8 cellular contexts compared by ENCODE assay signal in genomic region chr9:120936011-120936763, GRCh38. TPM values are rescaled to one million over a fixed set of nuclear protein-coding genes. Genes with fewer than 3 reads are reported as not detected.
DNase-seq lines count a peak whose midpoint lies in the region; ATAC-seq and TF ChIP-seq lines count a peak whose summit lies in the region.

No MANE protein-coding gene starts in this region.

- H3K4me3 ChIP-seq in CD8-positive, alpha-beta memory T cell (ENCODE audit: low read length), result peak overlapping the region; percentile 10
- peak overlapping the region; percentile 28 to 30 for H3K4me3 ChIP-seq in gastroesophageal sphincter
- H3K4me3 ChIP-seq in osteoblast (ENCODE audit: insufficient read depth, low read length), result peak overlapping the region; percentile 56

- no peaks in the 10 kb centered on the region for H3K9me3 Mint-ChIP-seq in CD8-positive, alpha-beta memory T cell
- no peaks in the 10 kb centered on the region for H3K9me3 Mint-ChIP-seq in activated naive CD4-positive, alpha-beta T cell treated with anti-CD3 and anti-CD28 coated beads, Interleukin-2, amount 10 ng/mL, durations not matched to agents 7 days and 5 days

- 8 to 9% methylated on average over 3 to 6 of the region's 10 CpGs for WGBS in gastroesophageal sphincter (ENCODE audit: low coverage in 1 of 2), 2 donors

- H3K27ac ChIP-seq in CD8-positive, alpha-beta memory T cell (ENCODE audit: low read depth, low read length), result peak overlapping the region; percentile 52
- H3K27ac ChIP-seq in gastroesophageal sphincter (peak overlapping the region; percentile 90 to 93 (median 91)), osteoblast (ENCODE audit: low read depth, low read length) (peak overlapping the region; percentile 86), temporal lobe (ENCODE audit: low read depth, low read length) (peak overlapping the region; percentile 97)

- H3K27me3 Mint-ChIP-seq in CD8-positive, alpha-beta memory T cell, result no peaks in the 10 kb centered on the region
- peaks cover 6% of the 10 kb centered on the region for H3K27me3 Mint-ChIP-seq in activated naive CD4-positive, alpha-beta T cell treated with anti-CD3 and anti-CD28 coated beads, Interleukin-2, amount 10 ng/mL, durations not matched to agents 7 days and 5 days

- DNase-seq in CD8-positive, alpha-beta memory T cell, result peak; percentile 78 to 90 (median 85)
- DNase-seq in MV-4-11 (lab: John Stamatoyannopoulos, UW) (peak; percentile 74), SK-N-DZ (ENCODE audit: low spot score) (peak; percentile 79), osteoblast (ENCODE audit: insufficient read length, low spot score, missing footprints) (peak; percentile 93)
- DNase-seq in activated naive CD4-positive, alpha-beta T cell treated with anti-CD3 and anti-CD28 coated beads, Interleukin-2, amount 10 ng/mL, durations not matched to agents 7 days and 5 days, result peak; percentile 91

- H3K36me3 ChIP-seq in CD8-positive, alpha-beta memory T cell (ENCODE audit: insufficient read depth, low read length), result no peaks in the 10 kb centered on the region
- H3K36me3 ChIP-seq in gastroesophageal sphincter (no peaks in the 10 kb centered on the region), osteoblast (ENCODE audit: insufficient read depth, low read length) (no peaks in the 10 kb centered on the region)

- TF ChIP-seq EP300 in gastroesophageal sphincter (IDR thresholded peaks at IDR 0.05), result no peak

- no peaks in the 10 kb centered on the region for H3K79me2 ChIP-seq in osteoblast (ENCODE audit: insufficient read depth, low read length)

- H4K20me1 ChIP-seq in osteoblast (ENCODE audit: insufficient read depth, low read length), result no peaks in the 10 kb centered on the region

- H3K4me2 ChIP-seq in osteoblast (ENCODE audit: insufficient read depth, low read length), result peak overlapping the region; percentile 84

- POLR2A ChIA-PET in CD8-positive, alpha-beta memory T cell (lab: Charles Lee), result interaction anchor here (1.0 to 2.1 kb wide), 12 partner anchors 14 to 143 kb away, joined by 3 to 12 read pairs (median 4); partner anchors contain the start of gene FBXW2

- ATAC-seq in GM21526 (IDR thresholded peaks at IDR 0.05; ENCODE audit: low FRiP score, unreplicated experiment), result peak; percentile 49
- peak; percentile 79 for ATAC-seq in gastroesophageal sphincter

- peak; percentile 86 to 97 (median 92) for TF ChIP-seq CTCF in gastroesophageal sphincter (IDR thresholded peaks at IDR 0.05)
- peak; percentile 98 for TF ChIP-seq CTCF in osteoblast (IDR thresholded peaks at IDR 0.05; ENCODE audit: extremely low read depth, low read depth, low read length)

- H3K4me1 Mint-ChIP-seq in CD8-positive, alpha-beta memory T cell, result peaks cover 58 to 62% (median 58%) of the 10 kb centered on the region in 3 donors
- peaks cover 64% of the 10 kb centered on the region for H3K4me1 Mint-ChIP-seq in activated naive CD4-positive, alpha-beta T cell treated with anti-CD3 and anti-CD28 coated beads, Interleukin-2, amount 10 ng/mL, durations not matched to agents 7 days and 5 days

- no peak for TF ChIP-seq POLR2A in gastroesophageal sphincter (IDR thresholded peaks at IDR 0.05)

- peak overlapping the region; percentile 3 to 85 (median 60) for H3K4me3 Mint-ChIP-seq in CD8-positive, alpha-beta memory T cell
- H3K4me3 Mint-ChIP-seq in activated naive CD4-positive, alpha-beta T cell treated with anti-CD3 and anti-CD28 coated beads, Interleukin-2, amount 10 ng/mL, durations not matched to agents 7 days and 5 days, result peak overlapping the region; percentile 56

- CTCF ChIA-PET in CD8-positive, alpha-beta memory T cell (lab: Charles Lee), result interaction anchor here (0.9 to 20.8 kb wide), 22 partner anchors 9 to 229 kb away, joined by 3 to 363 read pairs (median 5); partner anchors contain the start of genes FBXW2, PHF19 and TRAF1
- CTCF ChIA-PET in activated naive CD4-positive, alpha-beta T cell treated with anti-CD3 and anti-CD28 coated beads, Interleukin-2, amount 10 ng/mL, durations not matched to agents 7 days and 5 days (lab: Charles Lee), result interaction anchor here (0.7 to 7.9 kb wide), 17 partner anchors 10 to 234 kb away, joined by 3 to 83 read pairs (median 3); partner anchors contain the start of gene PHF19

- H3K36me3 Mint-ChIP-seq in CD8-positive, alpha-beta memory T cell, result no peaks in the 10 kb centered on the region
- H3K36me3 Mint-ChIP-seq in activated naive CD4-positive, alpha-beta T cell treated with anti-CD3 and anti-CD28 coated beads, Interleukin-2, amount 10 ng/mL, durations not matched to agents 7 days and 5 days, result no peaks in the 10 kb centered on the region

- no peak overlapping the region for H2AFZ ChIP-seq in osteoblast (ENCODE audit: low read length)

- H3K4me1 ChIP-seq in CD8-positive, alpha-beta memory T cell (ENCODE audit: insufficient read depth, low read length), result peaks cover 68% of the 10 kb centered on the region
- peaks cover 27 to 88% (median 42%) of the 10 kb centered on the region in 3 donors for H3K4me1 ChIP-seq in gastroesophageal sphincter
- peaks cover 59% of the 10 kb centered on the region for H3K4me1 ChIP-seq in osteoblast (ENCODE audit: insufficient read depth, low read length)

- no peaks in the 10 kb centered on the region for H3K27me3 ChIP-seq in CD8-positive, alpha-beta memory T cell (ENCODE audit: insufficient read depth, low read length, poor library complexity, severe bottlenecking)
- H3K27me3 ChIP-seq in gastroesophageal sphincter (no peaks in the 10 kb centered on the region), osteoblast (ENCODE audit: insufficient read depth, low read length) (no peaks in the 10 kb centered on the region)

- H3K9me3 ChIP-seq in CD8-positive, alpha-beta memory T cell (ENCODE audit: low read length), result no peaks in the 10 kb centered on the region
- no peaks in the 10 kb centered on the region for H3K9me3 ChIP-seq in gastroesophageal sphincter
- H3K9me3 ChIP-seq in osteoblast (ENCODE audit: low read depth, low read length), result no peaks in the 10 kb centered on the region

- H3K27ac Mint-ChIP-seq in CD8-positive, alpha-beta memory T cell, result peak overlapping the region; percentile 88 to 96 (median 92)
- peak overlapping the region; percentile 92 for H3K27ac Mint-ChIP-seq in activated naive CD4-positive, alpha-beta T cell treated with anti-CD3 and anti-CD28 coated beads, Interleukin-2, amount 10 ng/mL, durations not matched to agents 7 days and 5 days

RNA-seq across cellular contexts. Expression of gene TRAF1, which starts 9.6 kb away (rescaled TPM):
- 100 to 1,000 TPM; 316 to 322 TPM for total RNA-seq in CD8-positive, alpha-beta memory T cell
- polyA plus RNA-seq in CD8-positive, alpha-beta memory T cell, result 12.1 TPM
- 0.73 and 0.99 TPM in 2 replicates for polyA plus RNA-seq in SK-N-DZ (2014; cell fraction: cytosol; rRNA removed)
- 2.5 and 4.3 TPM in 2 replicates for polyA plus RNA-seq in SK-N-DZ (2014; cell fraction: nucleus; rRNA removed)
- total RNA-seq in gastroesophageal sphincter (10 to 100 TPM in 1 of 4 donors, 1 to 10 TPM in 3; 1.2 to 14.3 (median 7.1) TPM), osteoblast (0.88 and 1.8 TPM in 2 replicates), temporal lobe (2.0 TPM)

RNA-seq across cellular contexts. Expression of gene PHF19, which starts 59.2 kb away (rescaled TPM):
- total RNA-seq in CD8-positive, alpha-beta memory T cell, result 100 to 1,000 TPM; 206 to 214 TPM
- 8.3 TPM for polyA plus RNA-seq in CD8-positive, alpha-beta memory T cell
- 26.9 and 29.8 TPM in 2 replicates for polyA plus RNA-seq in SK-N-DZ (2014; cell fraction: cytosol; rRNA removed)
- 66.0 and 92.0 TPM in 2 replicates for polyA plus RNA-seq in SK-N-DZ (2014; cell fraction: nucleus; rRNA removed)
- total RNA-seq in gastroesophageal sphincter (10 to 100 TPM; 27.0 to 82.5 (median 54.3) TPM), osteoblast (13.8 and 16.6 TPM in 2 replicates), temporal lobe (3.9 TPM)

Comparison
In these comparisons a context has a peak if more than half of its experiments do, and no peak if none do; other contexts are left out.
1. Peak in every context shown above with its lines: DNase-seq, ATAC-seq, H3K4me3 ChIP-seq and H3K27ac ChIP-seq.
2. RNA of gene TRAF1, which starts 9.6 kb away (total RNA-seq): 316 to 322 TPM in CD8-positive, alpha-beta memory T cell; 1.2 to 14.3 TPM in gastroesophageal sphincter, 2.0 TPM in temporal lobe (single experiment) and 0.88 to 1.8 TPM in osteoblast; every median in the first group is over 10 times any median in the second.